Comparison of ENCODE assay signal across 1 cellular context in the genomic region with DNA sequence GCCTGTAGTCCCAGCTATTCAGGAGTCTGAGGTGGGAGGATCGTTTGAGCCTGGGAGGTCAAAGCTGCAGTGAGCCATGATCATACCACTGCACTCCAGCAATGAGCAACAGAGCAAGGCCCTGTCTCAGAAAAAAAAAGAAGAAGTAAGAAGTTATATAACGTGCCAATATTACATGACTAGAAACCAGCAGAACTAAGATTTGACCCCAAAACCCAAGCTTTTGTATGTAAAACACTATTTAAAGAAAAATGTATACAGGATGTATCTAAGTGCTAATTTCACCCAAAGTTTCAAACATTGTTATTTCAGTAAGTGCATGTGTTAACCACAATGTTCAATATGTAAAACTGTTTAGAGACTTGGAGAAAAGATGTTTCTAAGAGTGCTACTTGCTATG.
TF ChIP-seq lines count a peak whose summit lies in the region.

No MANE protein-coding gene starts in this region.

TF ChIP-seq in GM23338, 12 proteins besides CTCF, POLR2A, EP300 and RAD21 (continued from another document):
- TF ChIP-seq, protein P1, sequence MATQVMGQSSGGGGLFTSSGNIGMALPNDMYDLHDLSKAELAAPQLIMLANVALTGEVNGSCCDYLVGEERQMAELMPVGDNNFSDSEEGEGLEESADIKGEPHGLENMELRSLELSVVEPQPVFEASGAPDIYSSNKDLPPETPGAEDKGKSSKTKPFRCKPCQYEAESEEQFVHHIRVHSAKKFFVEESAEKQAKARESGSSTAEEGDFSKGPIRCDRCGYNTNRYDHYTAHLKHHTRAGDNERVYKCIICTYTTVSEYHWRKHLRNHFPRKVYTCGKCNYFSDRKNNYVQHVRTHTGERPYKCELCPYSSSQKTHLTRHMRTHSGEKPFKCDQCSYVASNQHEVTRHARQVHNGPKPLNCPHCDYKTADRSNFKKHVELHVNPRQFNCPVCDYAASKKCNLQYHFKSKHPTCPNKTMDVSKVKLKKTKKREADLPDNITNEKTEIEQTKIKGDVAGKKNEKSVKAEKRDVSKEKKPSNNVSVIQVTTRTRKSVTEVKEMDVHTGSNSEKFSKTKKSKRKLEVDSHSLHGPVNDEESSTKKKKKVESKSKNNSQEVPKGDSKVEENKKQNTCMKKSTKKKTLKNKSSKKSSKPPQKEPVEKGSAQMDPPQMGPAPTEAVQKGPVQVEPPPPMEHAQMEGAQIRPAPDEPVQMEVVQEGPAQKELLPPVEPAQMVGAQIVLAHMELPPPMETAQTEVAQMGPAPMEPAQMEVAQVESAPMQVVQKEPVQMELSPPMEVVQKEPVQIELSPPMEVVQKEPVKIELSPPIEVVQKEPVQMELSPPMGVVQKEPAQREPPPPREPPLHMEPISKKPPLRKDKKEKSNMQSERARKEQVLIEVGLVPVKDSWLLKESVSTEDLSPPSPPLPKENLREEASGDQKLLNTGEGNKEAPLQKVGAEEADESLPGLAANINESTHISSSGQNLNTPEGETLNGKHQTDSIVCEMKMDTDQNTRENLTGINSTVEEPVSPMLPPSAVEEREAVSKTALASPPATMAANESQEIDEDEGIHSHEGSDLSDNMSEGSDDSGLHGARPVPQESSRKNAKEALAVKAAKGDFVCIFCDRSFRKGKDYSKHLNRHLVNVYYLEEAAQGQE (IDR thresholded peaks at IDR 0.05; ENCODE audit: unreplicated experiment): no peak
- no peak for TF ChIP-seq EZH2phosphoT487 (IDR thresholded peaks at IDR 0.05; ENCODE audit: unreplicated experiment)
- TF ChIP-seq STAT1 (IDR thresholded peaks at IDR 0.05; ENCODE audit: unreplicated experiment): no peak
